Comparison of ENCODE assay signal across 1 cellular context in the genomic region with DNA sequence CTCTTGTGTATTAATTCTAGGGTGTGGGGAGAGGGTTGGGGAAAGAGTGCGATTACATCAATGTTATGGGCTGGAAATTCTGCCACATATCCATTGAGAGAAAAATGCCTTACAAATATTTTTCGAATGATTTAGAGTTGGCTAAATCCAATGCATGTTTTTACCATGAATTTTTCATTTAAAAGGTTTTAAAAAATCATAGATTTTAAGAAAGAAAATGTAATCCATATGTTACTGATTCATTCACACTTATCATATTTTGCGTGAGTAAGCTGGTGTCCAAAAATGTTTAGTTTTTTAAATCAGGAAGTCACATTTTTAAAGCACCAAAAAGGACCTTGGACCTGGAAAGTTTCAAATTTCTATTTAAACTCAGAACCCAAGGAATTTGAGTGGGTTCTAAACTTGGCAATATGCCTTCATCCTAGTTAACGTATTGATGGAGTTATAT.
A peak's percentile ranks its signal among the peaks of the same experiment; 100 is the strongest.
TF ChIP-seq lines count a peak whose summit lies in the region.

No MANE protein-coding gene starts in this region.

TF ChIP-seq in SK-N-SH, 30 proteins besides CTCF, POLR2A, EP300 and RAD21 (continued from another document):
- TF ChIP-seq, protein P1, sequence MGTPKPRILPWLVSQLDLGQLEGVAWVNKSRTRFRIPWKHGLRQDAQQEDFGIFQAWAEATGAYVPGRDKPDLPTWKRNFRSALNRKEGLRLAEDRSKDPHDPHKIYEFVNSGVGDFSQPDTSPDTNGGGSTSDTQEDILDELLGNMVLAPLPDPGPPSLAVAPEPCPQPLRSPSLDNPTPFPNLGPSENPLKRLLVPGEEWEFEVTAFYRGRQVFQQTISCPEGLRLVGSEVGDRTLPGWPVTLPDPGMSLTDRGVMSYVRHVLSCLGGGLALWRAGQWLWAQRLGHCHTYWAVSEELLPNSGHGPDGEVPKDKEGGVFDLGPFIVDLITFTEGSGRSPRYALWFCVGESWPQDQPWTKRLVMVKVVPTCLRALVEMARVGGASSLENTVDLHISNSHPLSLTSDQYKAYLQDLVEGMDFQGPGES (IDR thresholded peaks at IDR 0.05; ENCODE audit: low read depth, low read length): no peak
- TF ChIP-seq JUND (IDR thresholded peaks at IDR 0.05) (peak; percentile 69), ZBTB33 (IDR thresholded peaks at IDR 0.05; ENCODE audit: borderline replicate concordance, low read depth) (no peak), PBX3 (IDR thresholded peaks at IDR 0.05) (0 out of 2 replicates have a peak, but pooled peaks have one; percentile 46)
